25 cellular contexts compared by ENCODE assay signal in genomic region chr6:4687656-4687988, GRCh38.
A peak's percentile ranks its signal among the peaks of the same experiment; 100 is the strongest.
DNase-seq lines count a peak whose midpoint lies in the region; ATAC-seq, FAIRE-seq and TF ChIP-seq lines count a peak whose summit lies in the region.
"Had no signal": no experiment of that assay in that cellular context is flagged by ENCODE, and none has a peak within 500 bp of the region (broad histone marks: within the 10 kb centered on the region; RNA-seq: fewer than 3 reads in every experiment).

No MANE protein-coding gene starts in this region.

- no peaks in the 10 kb centered on the region for H3K9me1 ChIP-seq in K562 (ENCODE audit: control insufficient read depth, insufficient read depth, low read length)

- peak overlapping the region in 1 of 2 experiments; percentile 66; a peak in 2 of 4 replicates for H3K9ac ChIP-seq in K562 (ENCODE audit: insufficient read depth in 1 of 2, low read depth in 2 of 2, low read length in 2 of 2)
- H3K9ac ChIP-seq: neural progenitor cell had no signal

- TF ChIP-seq CTCF in MCF 10A (IDR thresholded peaks at IDR 0.05; ENCODE audit: unreplicated experiment) (no peak), breast epithelium (IDR thresholded peaks at IDR 0.05) (no peak), K562 (IDR thresholded peaks at IDR 0.05 in 2 of 3, conservative IDR thresholded peaks at IDR 0.05 in 1 of 3; ENCODE audit: insufficient read depth in 2 of 3, low read depth in 1 of 3, low read length in 3 of 3) (no peak), lower lobe of right lung (IDR thresholded peaks at IDR 0.05) (no peak), coronary artery (IDR thresholded peaks at IDR 0.05) (no peak)

- no peak for FAIRE-seq in K562 (lab: Jason Lieb, UNC)
- FAIRE-seq: A204.1, GM12891, GM19239, HepG2 had no signal

- intact Hi-C loops in MCF 10A (cut with micrococcal nuclease), result no loop called here
- intact Hi-C loops in breast epithelium (cut with DNase I; ENCODE audit: low total_unique reads), result no loop called here
- intact Hi-C loops in K562 (cut with micrococcal nuclease), result no loop called here
- intact Hi-C loops in lower lobe of right lung (cut with DNase I), result no loop called here
- intact Hi-C loops in CD4-positive, alpha-beta memory T cell (cut with micrococcal nuclease), result no loop called here

- DNase-seq in MCF 10A (ENCODE audit: unreplicated experiment) (no peak), breast epithelium (ENCODE audit: low spot score in 2 of 2) (no peak), K562 (ENCODE audit: extremely low read depth in 1 of 4, low spot score in 3 of 4) (no peak), lower lobe of right lung (no peak), coronary artery (ENCODE audit: low spot score) (no peak), AML-193 (lab: John Stamatoyannopoulos, UW) (no peak)
- no peak for DNase-seq in CD4-positive, alpha-beta memory T cell
- DNase-seq: activated CD4-positive, alpha-beta T cell treated with anti-CD3 and anti-CD28 coated beads, Interleukin-2, amount 50 U/mL, for 48 hours; activated CD4-positive, CD25-positive, alpha-beta regulatory T cell; activated effector memory CD4-positive, alpha-beta T cell treated with Interleukin-2 at 50 U/mL for 16 hours; BE2C; effector memory CD8-positive, alpha-beta T cell; NCI-H1105 treated with DMSO at 0.1 percent for 48 hours; NCI-H2029; NCI-H748 treated with DMSO at 0.1 percent for 48 hours; stimulated activated CD8-positive, alpha-beta memory T cell treated with anti-CD3 and anti-CD28 coated beads, Interleukin-4, amount 100 ng/mL, for 48 hours; stomach had no signal

- H3K9me3 Mint-ChIP-seq in MCF 10A (ENCODE audit: unreplicated experiment), result peaks cover 9% of the 10 kb centered on the region
- peaks cover 0 to 10% (median 5%) of the 10 kb centered on the region in 8 donors for H3K9me3 Mint-ChIP-seq in CD4-positive, alpha-beta memory T cell

- H3K4me1 Mint-ChIP-seq in MCF 10A (ENCODE audit: insufficient read depth, unreplicated experiment), result peaks cover 14% of the 10 kb centered on the region
- H3K4me1 Mint-ChIP-seq in CD4-positive, alpha-beta memory T cell, result no peaks in the 10 kb centered on the region

- no peaks in the 10 kb centered on the region for H3K27me3 ChIP-seq in breast epithelium
- H3K27me3 ChIP-seq in K562 (ENCODE audit: control insufficient read depth in 2 of 2, insufficient read depth in 2 of 2, low read length in 2 of 2), result no peaks in the 10 kb centered on the region
- H3K27me3 ChIP-seq in lower lobe of right lung (ENCODE audit: low read depth), result no peaks in the 10 kb centered on the region
- no peaks in the 10 kb centered on the region for H3K27me3 ChIP-seq in CD4-positive, alpha-beta memory T cell (ENCODE audit: insufficient read depth, low read length)
- H3K27me3 ChIP-seq: BE2C, neural progenitor cell, tibial nerve had no signal

- H3K4me2 ChIP-seq in K562 (ENCODE audit: insufficient read depth, low read length), result peak overlapping the region; percentile 67
- H3K4me2 ChIP-seq: neural progenitor cell had no signal

- no peaks in the 10 kb centered on the region for H4K20me1 ChIP-seq in K562 (replicated peaks; ENCODE audit: control insufficient read depth, insufficient read depth, low read length)

- H3K27ac Mint-ChIP-seq in MCF 10A (ENCODE audit: low read depth, unreplicated experiment), result peak overlapping the region; percentile 94
- H3K27ac Mint-ChIP-seq in CD4-positive, alpha-beta memory T cell, result no peak overlapping the region
- H3K27ac Mint-ChIP-seq: neural progenitor cell had no signal

- H3K36me3 Mint-ChIP-seq in MCF 10A (ENCODE audit: insufficient read depth, unreplicated experiment), result peaks cover 7% of the 10 kb centered on the region
- no peaks in the 10 kb centered on the region for H3K36me3 Mint-ChIP-seq in CD4-positive, alpha-beta memory T cell
- H3K36me3 Mint-ChIP-seq: neural progenitor cell had no signal

- CTCF ChIA-PET in MCF 10A (lab: Yijun Ruan, JAX) (no interaction called here), K562 (lab: Yijun Ruan, JAX; ENCODE audit: low intra/inter-chr PET ratio) (no interaction called here)
- CTCF ChIA-PET in CD4-positive, alpha-beta memory T cell (lab: Charles Lee; ENCODE audit: partially characterized antibody), result no interaction called here

- H3K4me1 ChIP-seq in breast epithelium (no peaks in the 10 kb centered on the region), K562 (replicated peaks in 1 of 2; ENCODE audit: control insufficient read depth in 2 of 2, insufficient read depth in 2 of 2, low read length in 2 of 2) (peaks cover 0 to 9% of the 10 kb centered on the region in 2 experiments; a peak in 3 of 5 replicates), lower lobe of right lung (no peaks in the 10 kb centered on the region)
- no peaks in the 10 kb centered on the region for H3K4me1 ChIP-seq in CD4-positive, alpha-beta memory T cell (ENCODE audit: insufficient read depth, low read length)
- H3K4me1 ChIP-seq: BE2C, prostate gland, tibial nerve had no signal

- H2AFZ ChIP-seq in K562 (ENCODE audit: low read depth, low read length), result peak overlapping the region; percentile 99
- H2AFZ ChIP-seq: neural progenitor cell had no signal

- BruUV-seq in MCF 10A (replicated peaks; lab: Mats Ljungman, UMichigan) (no TSS peak), K562 (replicated peaks; lab: Mats Ljungman, UMichigan) (no TSS peak)

- no peak; the same call in 2 of the 3 replicates for ATAC-seq in K562
- no peak for ATAC-seq in lower lobe of right lung
- no peak for ATAC-seq in HG03135 (IDR thresholded peaks at IDR 0.05; ENCODE audit: unreplicated experiment)
- ATAC-seq: effector memory CD8-positive, alpha-beta T cell; HepG2 had no signal

- no peaks in the 10 kb centered on the region for H3K27me3 Mint-ChIP-seq in MCF 10A (ENCODE audit: insufficient read depth, unreplicated experiment)
- peaks cover 17 to 22% of the 10 kb centered on the region in 2 donors for H3K27me3 Mint-ChIP-seq in CD4-positive, alpha-beta memory T cell

- no peak for TF ChIP-seq EP300 in K562 (IDR thresholded peaks at IDR 0.05; ENCODE audit: low read length)

- no peak for TF ChIP-seq POLR2A in breast epithelium (IDR thresholded peaks at IDR 0.05)
- no peak for TF ChIP-seq POLR2A in K562 (conservative IDR thresholded peaks at IDR 0.05)

- in situ Hi-C loops in K562 (cut with MboI), result no loop called here

- H3K79me2 ChIP-seq in K562 (ENCODE audit: control insufficient read depth, insufficient read depth, low read length), result no peaks in the 10 kb centered on the region

- H3K4me3 Mint-ChIP-seq in MCF 10A (ENCODE audit: unreplicated experiment), result peak overlapping the region; percentile 70
- H3K4me3 Mint-ChIP-seq in CD4-positive, alpha-beta memory T cell, result no peak overlapping the region
- H3K4me3 Mint-ChIP-seq: effector memory CD8-positive, alpha-beta T cell; neural progenitor cell had no signal

- H3K27ac ChIP-seq in breast epithelium (no peak overlapping the region), K562 (ENCODE audit: extremely low read depth, low read depth, low read length) (peak overlapping the region; percentile 83), lower lobe of right lung (peak overlapping the region; percentile 39), coronary artery (no peak overlapping the region)
- H3K27ac ChIP-seq in CD4-positive, alpha-beta memory T cell (ENCODE audit: low read depth, low read length), result no peak overlapping the region
- H3K27ac ChIP-seq: neural progenitor cell, prostate gland, tibial nerve had no signal

- H3K36me3 ChIP-seq in breast epithelium, result no peaks in the 10 kb centered on the region
- no peaks in the 10 kb centered on the region for H3K36me3 ChIP-seq in K562 (ENCODE audit: control insufficient read depth, insufficient read depth, low read length)
- no peaks in the 10 kb centered on the region for H3K36me3 ChIP-seq in lower lobe of right lung
- H3K36me3 ChIP-seq in CD4-positive, alpha-beta memory T cell (ENCODE audit: insufficient read depth, low read length), result no peaks in the 10 kb centered on the region
- H3K36me3 ChIP-seq: BE2C, neural progenitor cell, prostate gland, stomach, tibial nerve had no signal

- TF ChIP-seq RAD21 in K562 (CRISPR knock-in tag; conservative IDR thresholded peaks at IDR 0.05 in 1 of 2, IDR thresholded peaks at IDR 0.05 in 1 of 2), result no peak

- H3K4me3 ChIP-seq in breast epithelium (no peak overlapping the region), K562 (no peak overlapping the region; the same call in 1 of the 2 replicates), lower lobe of right lung (no peak overlapping the region), coronary artery (no peak overlapping the region)
- no peak overlapping the region for H3K4me3 ChIP-seq in CD4-positive, alpha-beta memory T cell (ENCODE audit: low read length in 2 of 2)
- H3K4me3 ChIP-seq: neural progenitor cell, prostate gland, stomach, tibial nerve had no signal

- POLR2A ChIA-PET in MCF 10A (lab: Yijun Ruan, JAX) (no interaction called here), K562 (lab: Yijun Ruan, JAX) (interaction anchor here (1.2 kb wide), 1 partner anchor 14 kb away, joined by 4 read pairs; no protein-coding TSS in a partner anchor)
- POLR2A ChIA-PET in CD4-positive, alpha-beta memory T cell (lab: Charles Lee; ENCODE audit: partially characterized antibody), result no interaction called here

- no peaks in the 10 kb centered on the region for H3K9me3 ChIP-seq in breast epithelium
- no peaks in the 10 kb centered on the region; the same call in 1 of the 2 replicates for H3K9me3 ChIP-seq in K562 (replicated peaks; ENCODE audit: control insufficient read depth, insufficient read depth, low read depth, low read length)
- H3K9me3 ChIP-seq in lower lobe of right lung, result no peaks in the 10 kb centered on the region
- H3K9me3 ChIP-seq in CD4-positive, alpha-beta memory T cell (ENCODE audit: control insufficient read depth in 1 of 2, low read length in 2 of 2), result no peaks in the 10 kb centered on the region
- H3K9me3 ChIP-seq: BE2C, prostate gland had no signal

TF ChIP-seq in K562, 482 proteins besides CTCF, POLR2A, EP300 and RAD21 (continues in another document):
- TF ChIP-seq TOE1 (IDR thresholded peaks at IDR 0.05; ENCODE audit: borderline replicate concordance) (0 out of 2 replicates have a peak, but pooled peaks have one; percentile 27), TOE1 (CRISPR knock-in tag; IDR thresholded peaks at IDR 0.05; ENCODE audit: borderline replicate concordance, low read depth) (no peak), ZNF316 (IDR thresholded peaks at IDR 0.05) (peak; percentile 73)

Comparison
In these comparisons a context has a peak if more than half of its experiments do, and no peak if none do; other contexts are left out.
1. H3K27ac ChIP-seq: peak in K562 (single experiment) and lower lobe of right lung (single experiment); none in breast epithelium (0 of 2), coronary artery (0 of 2) and CD4-positive, alpha-beta memory T cell (single experiment).